Comparison of ENCODE assay signal across 14 cellular contexts in the genomic region with DNA sequence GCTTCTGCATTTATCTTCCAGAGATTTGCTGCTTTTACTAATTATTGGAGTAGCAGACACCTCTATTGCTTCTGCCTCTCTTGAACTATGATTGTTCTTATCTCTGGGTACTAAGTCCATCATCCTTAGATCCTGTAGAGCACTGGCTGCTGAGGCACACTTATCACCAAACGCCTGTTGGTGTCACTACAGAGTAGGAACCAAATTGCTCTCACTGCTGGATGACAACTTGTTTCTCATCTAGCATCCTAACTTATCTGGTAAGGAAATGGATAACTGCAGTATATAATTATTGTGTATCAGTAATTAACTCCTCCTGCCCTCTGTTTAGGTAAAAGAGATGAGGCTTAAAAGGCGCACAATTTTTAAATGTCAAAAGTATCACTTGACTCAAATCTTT.
DNase-seq lines count a peak whose midpoint lies in the region; ATAC-seq, FAIRE-seq and TF ChIP-seq lines count a peak whose summit lies in the region.
"Had no signal": no experiment of that assay in that cellular context is flagged by ENCODE, and none has a peak within 500 bp of the region (broad histone marks: within the 10 kb centered on the region; RNA-seq: fewer than 3 reads in every experiment).

No MANE protein-coding gene starts in this region.

- peak; percentile 33 for FAIRE-seq in GM19239 (lab: Jason Lieb, UNC)
- FAIRE-seq: GM12892 had no signal

- peak; percentile 33 for TF ChIP-seq CTCF in RWPE2 (IDR thresholded peaks at IDR 0.05; ENCODE audit: poor library complexity, severe bottlenecking)

- ATAC-seq in RWPE2 (ENCODE audit: low read depth), result no peak
- ATAC-seq in HG03354 (IDR thresholded peaks at IDR 0.05; ENCODE audit: poor library complexity, severe bottlenecking, unreplicated experiment), result no peak
- ATAC-seq: activated CD4-positive, CD25-positive, alpha-beta regulatory T cell treated with anti-CD3 and anti-CD28 coated beads, Interleukin-2, amount 50 U/mL, for 24 hours; lower lobe of right lung had no signal

- DNase-seq in AG20443 (ENCODE audit: low spot score), result peak; percentile 9
- DNase-seq in GM19239 (ENCODE audit: insufficient read length, low spot score), result no peak
- DNase-seq in RWPE2 (ENCODE audit: low spot score), result no peak
- peak; percentile 63 for DNase-seq in iPS-NIHi7 (ENCODE audit: extremely low spot score)
- DNase-seq in SKM-1 (lab: John Stamatoyannopoulos, UW; ENCODE audit: unreplicated experiment), result no peak
- no peak for DNase-seq in NCI-H187 treated with DMSO at 0.1 percent for 48 hours (lab: John Stamatoyannopoulos, UW)
- DNase-seq in NCI-H2171 (lab: John Stamatoyannopoulos, UW), result no peak
- DNase-seq: activated effector memory CD4-positive, alpha-beta T cell treated with Interleukin-2 at 50 U/mL for 16 hours; lower lobe of right lung; SHP77 treated with DMSO at 0.1 percent for 48 hours had no signal

- H3K27ac ChIP-seq in RWPE2 (ENCODE audit: poor library complexity, severe bottlenecking), result no peak overlapping the region
- H3K27ac ChIP-seq: lower lobe of right lung, prostate gland had no signal

- no peaks in the 10 kb centered on the region for H3K9me3 ChIP-seq in RWPE2 (ENCODE audit: severe bottlenecking)
- H3K9me3 ChIP-seq: lower lobe of right lung, prostate gland had no signal

- no peaks in the 10 kb centered on the region for H3K27me3 ChIP-seq in RWPE2 (ENCODE audit: insufficient read depth, poor library complexity, severe bottlenecking)

- no peaks in the 10 kb centered on the region for H3K4me1 ChIP-seq in RWPE2 (ENCODE audit: insufficient read depth, poor library complexity, severe bottlenecking)
- H3K4me1 ChIP-seq: lower lobe of right lung, prostate gland had no signal

- no peak overlapping the region for H3K4me3 ChIP-seq in RWPE2 (ENCODE audit: severe bottlenecking)
- H3K4me3 ChIP-seq: lower lobe of right lung, prostate gland had no signal

- H3K36me3 ChIP-seq in RWPE2 (ENCODE audit: low read depth), result no peaks in the 10 kb centered on the region
- H3K36me3 ChIP-seq: lower lobe of right lung, prostate gland had no signal

Comparison
In these comparisons a context has a peak if more than half of its experiments do, and no peak if none do; other contexts are left out.
1. DNase-seq: peak in AG20443 (single experiment) and iPS-NIHi7 (single experiment); none in GM19239 (single experiment), RWPE2 (single experiment), SKM-1 (single experiment), NCI-H187 treated with DMSO at 0.1 percent for 48 hours (single experiment) and NCI-H2171 (single experiment).